14 cellular contexts compared by ENCODE assay signal in genomic region chr11:126383301-126384052, GRCh38. TPM values are rescaled to one million over a fixed set of nuclear protein-coding genes. Genes with fewer than 3 reads are reported as not detected.
A peak's percentile ranks its signal among the peaks of the same experiment; 100 is the strongest.
DNase-seq lines count a peak whose midpoint lies in the region; ATAC-seq and TF ChIP-seq lines count a peak whose summit lies in the region.
"Had no signal": no experiment of that assay in that cellular context is flagged by ENCODE, and none has a peak within 500 bp of the region (broad histone marks: within the 10 kb centered on the region; RNA-seq: fewer than 3 reads in every experiment).

No MANE protein-coding gene starts in this region.

- H3K4me1 Mint-ChIP-seq in stimulated activated memory B cell treated with anti-CD40 and anti-IgM and Interleukin-4, amounts not matched to agents 10 μg/mL and 1 μg/mL and 100 μg/mL, for 72 hours, result no peaks in the 10 kb centered on the region
- no peaks in the 10 kb centered on the region for H3K4me1 Mint-ChIP-seq in activated CD8-positive, alpha-beta memory T cell treated with anti-CD3 and anti-CD28 coated beads, Interleukin-2, amount 10 ng/mL, durations not matched to agents 7 days and 5 days

- CTCF ChIA-PET in activated CD8-positive, alpha-beta memory T cell treated with anti-CD3 and anti-CD28 coated beads, Interleukin-2, amount 10 ng/mL, durations not matched to agents 7 days and 5 days (lab: Charles Lee), result no interaction called here

- H3K4me1 ChIP-seq in left lung, result peaks cover 0 to 25% of the 10 kb centered on the region in 2 donors

- DNase-seq in H7, result peak; percentile 55
- DNase-seq in left lung, result no peak
- no peak for DNase-seq in activated CD8-positive, alpha-beta memory T cell treated with anti-CD3 and anti-CD28 coated beads, Interleukin-2, amount 10 ng/mL, durations not matched to agents 7 days and 5 days
- no peak for DNase-seq in NCI-H1092 treated with DMSO at 0.1 percent for 48 hours (lab: John Stamatoyannopoulos, UW)
- DNase-seq in NK-92 (lab: John Stamatoyannopoulos, UW; ENCODE audit: unreplicated experiment), result no peak
- DNase-seq: activated CD4-positive, alpha-beta T cell treated with anti-CD3 and anti-CD28 coated beads, Interleukin-2, amount 10 ng/mL, durations not matched to agents 7 days and 5 days; AML-193; anterior cingulate cortex; NCI-H1436 treated with DMSO at 0.1 percent for 48 hours; NCI-H82; stimulated activated naive CD4-positive, alpha-beta T cell treated with Interleukin-2 at 50 U/mL for 16 hours had no signal

- H3K36me3 ChIP-seq in H7 (replicated peaks; ENCODE audit: control insufficient read depth, insufficient read depth, low read length) (no peaks in the 10 kb centered on the region), left lung (no peaks in the 10 kb centered on the region)

- H3K27me3 ChIP-seq in H7 (ENCODE audit: control insufficient read depth, insufficient read depth, low read length), result no peaks in the 10 kb centered on the region
- no peaks in the 10 kb centered on the region for H3K27me3 ChIP-seq in left lung
- H3K27me3 ChIP-seq: hepatocyte had no signal

- H3K4me3 ChIP-seq in H7 (ENCODE audit: insufficient read depth, low read depth, low read length) (no peak overlapping the region), left lung (no peak overlapping the region)
- H3K4me3 ChIP-seq: hepatocyte had no signal

- H3K9me3 ChIP-seq in left lung, result no peaks in the 10 kb centered on the region

- H3K27ac ChIP-seq in VCaP (peak overlapping the region; percentile 50; the same call in 1 of the 2 replicates), left lung (no peak overlapping the region)
- H3K27ac ChIP-seq: hepatocyte had no signal

- peak; percentile 36 for ATAC-seq in left lung
- peak; percentile 3 for ATAC-seq in stimulated activated memory B cell treated with anti-CD40 and anti-IgM and Interleukin-4, amounts not matched to agents 10 μg/mL and 1 μg/mL and 100 μg/mL, for 72 hours
- no peak for ATAC-seq in activated CD8-positive, alpha-beta memory T cell treated with anti-CD3 and anti-CD28 coated beads, Interleukin-2, amount 10 ng/mL, durations not matched to agents 7 days and 5 days

- H3K27ac Mint-ChIP-seq in stimulated activated memory B cell treated with anti-CD40 and anti-IgM and Interleukin-4, amounts not matched to agents 10 μg/mL and 1 μg/mL and 100 μg/mL, for 72 hours, result no peak overlapping the region
- no peak overlapping the region for H3K27ac Mint-ChIP-seq in activated CD8-positive, alpha-beta memory T cell treated with anti-CD3 and anti-CD28 coated beads, Interleukin-2, amount 10 ng/mL, durations not matched to agents 7 days and 5 days
- H3K27ac Mint-ChIP-seq: activated CD4-positive, alpha-beta T cell treated with anti-CD3 and anti-CD28 coated beads, Interleukin-2, amount 10 ng/mL, durations not matched to agents 7 days and 5 days had no signal

- no peak overlapping the region for H3K4me3 Mint-ChIP-seq in stimulated activated memory B cell treated with anti-CD40 and anti-IgM and Interleukin-4, amounts not matched to agents 10 μg/mL and 1 μg/mL and 100 μg/mL, for 72 hours
- H3K4me3 Mint-ChIP-seq in activated CD8-positive, alpha-beta memory T cell treated with anti-CD3 and anti-CD28 coated beads, Interleukin-2, amount 10 ng/mL, durations not matched to agents 7 days and 5 days, result no peak overlapping the region
- H3K4me3 Mint-ChIP-seq: activated CD4-positive, alpha-beta T cell treated with anti-CD3 and anti-CD28 coated beads, Interleukin-2, amount 10 ng/mL, durations not matched to agents 7 days and 5 days had no signal

- H3K9me3 Mint-ChIP-seq in stimulated activated memory B cell treated with anti-CD40 and anti-IgM and Interleukin-4, amounts not matched to agents 10 μg/mL and 1 μg/mL and 100 μg/mL, for 72 hours, result no peaks in the 10 kb centered on the region
- no peaks in the 10 kb centered on the region for H3K9me3 Mint-ChIP-seq in activated CD8-positive, alpha-beta memory T cell treated with anti-CD3 and anti-CD28 coated beads, Interleukin-2, amount 10 ng/mL, durations not matched to agents 7 days and 5 days (ENCODE audit: low read depth)
- H3K9me3 Mint-ChIP-seq: activated CD4-positive, alpha-beta T cell treated with anti-CD3 and anti-CD28 coated beads, Interleukin-2, amount 10 ng/mL, durations not matched to agents 7 days and 5 days had no signal

- intact Hi-C loops in left lung (cut with DNase I), result no loop called here

- TF ChIP-seq CTCF in VCaP (conservative IDR thresholded peaks at IDR 0.05), result no peak
- no peak for TF ChIP-seq CTCF in left lung (IDR thresholded peaks at IDR 0.05)

- H3K36me3 Mint-ChIP-seq in stimulated activated memory B cell treated with anti-CD40 and anti-IgM and Interleukin-4, amounts not matched to agents 10 μg/mL and 1 μg/mL and 100 μg/mL, for 72 hours, result no peaks in the 10 kb centered on the region
- H3K36me3 Mint-ChIP-seq in activated CD8-positive, alpha-beta memory T cell treated with anti-CD3 and anti-CD28 coated beads, Interleukin-2, amount 10 ng/mL, durations not matched to agents 7 days and 5 days, result no peaks in the 10 kb centered on the region

- no peaks in the 10 kb centered on the region for H3K27me3 Mint-ChIP-seq in stimulated activated memory B cell treated with anti-CD40 and anti-IgM and Interleukin-4, amounts not matched to agents 10 μg/mL and 1 μg/mL and 100 μg/mL, for 72 hours
- H3K27me3 Mint-ChIP-seq in activated CD8-positive, alpha-beta memory T cell treated with anti-CD3 and anti-CD28 coated beads, Interleukin-2, amount 10 ng/mL, durations not matched to agents 7 days and 5 days, result no peaks in the 10 kb centered on the region
- H3K27me3 Mint-ChIP-seq: activated CD4-positive, alpha-beta T cell treated with anti-CD3 and anti-CD28 coated beads, Interleukin-2, amount 10 ng/mL, durations not matched to agents 7 days and 5 days had no signal

RNA-seq across cellular contexts. Expression of gene ST3GAL4, which starts 28.0 kb away (rescaled TPM):
- total RNA-seq in H7 (2014; rRNA removed; shearing (Covaris generic)), result 16.0 and 19.4 TPM in 2 replicates
- 10 to 100 TPM; 33.1 to 35.9 TPM for total RNA-seq in left lung
- total RNA-seq in activated CD8-positive, alpha-beta memory T cell treated with anti-CD3 and anti-CD28 coated beads, Interleukin-2, amount 10 ng/mL, durations not matched to agents 7 days and 5 days, result 10 to 100 TPM in 1 of 2 experiments, 1 to 10 TPM in 1; 8.8 to 11.5 TPM
